ENCODE assay signal across 23 cellular contexts in the genomic region with DNA sequence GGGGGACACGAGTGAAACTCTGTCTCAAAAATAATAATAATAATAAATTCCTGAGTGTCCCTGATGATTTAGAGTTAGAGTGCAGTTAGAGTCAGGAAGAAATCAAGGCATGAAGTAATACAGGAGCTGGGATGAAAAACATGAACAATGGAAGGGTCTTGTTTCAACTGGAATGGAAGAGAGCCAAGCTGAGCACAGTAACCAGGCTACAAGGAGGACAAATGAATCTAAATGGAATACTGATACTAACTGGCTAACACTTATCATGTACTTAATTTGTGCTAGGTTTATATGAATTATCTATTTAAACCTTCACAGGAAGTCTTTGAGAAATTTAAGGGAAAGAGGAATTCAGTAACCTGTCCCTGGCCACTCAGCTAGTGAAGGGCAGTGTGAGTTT. TPM values are rescaled to one million over a fixed set of nuclear protein-coding genes. Genes with fewer than 3 reads are reported as not detected.
DNase-seq lines count a peak whose midpoint lies in the region; ATAC-seq and TF ChIP-seq lines count a peak whose summit lies in the region.
"Had no signal": no experiment of that assay in that cellular context is flagged by ENCODE, and none has a peak within 500 bp of the region (broad histone marks: within the 10 kb centered on the region; RNA-seq: fewer than 3 reads in every experiment).

No MANE protein-coding gene starts in this region.

- H3K36me3 Mint-ChIP-seq in central memory CD8-positive, alpha-beta T cell (ENCODE audit: insufficient read depth), result peaks cover 4% of the 10 kb centered on the region
- peaks cover 0 to 4% (median 0%) of the 10 kb centered on the region in 3 donors for H3K36me3 Mint-ChIP-seq in immature natural killer cell
- no peaks in the 10 kb centered on the region for H3K36me3 Mint-ChIP-seq in activated T-cell treated with anti-CD3 and anti-CD28 coated beads, Interleukin-2, amount 50 U/mL, for 24 hours (ENCODE audit: low read depth)

- ATAC-seq in central memory CD8-positive, alpha-beta T cell (replicated peaks; ENCODE audit: extremely low read depth, poor library complexity, severe bottlenecking), result no peak
- ATAC-seq: A549, HCT116, K562 had no signal

- H3K4me3 Mint-ChIP-seq in central memory CD8-positive, alpha-beta T cell, result no peak overlapping the region
- no peak overlapping the region for H3K4me3 Mint-ChIP-seq in immature natural killer cell
- no peak overlapping the region for H3K4me3 Mint-ChIP-seq in activated T-cell treated with anti-CD3 and anti-CD28 coated beads, Interleukin-2, amount 50 U/mL, for 24 hours

- no peaks in the 10 kb centered on the region for H3K4me1 ChIP-seq in BE2C
- H3K4me1 ChIP-seq in left ventricle myocardium inferior, result no peaks in the 10 kb centered on the region
- H3K4me1 ChIP-seq: A549, Peyer's patch had no signal

- H3K4me1 Mint-ChIP-seq in central memory CD8-positive, alpha-beta T cell, result peaks cover 22% of the 10 kb centered on the region
- H3K4me1 Mint-ChIP-seq in immature natural killer cell, result peaks cover 21 to 37% of the 10 kb centered on the region in 2 donors
- peaks cover 25% of the 10 kb centered on the region for H3K4me1 Mint-ChIP-seq in activated T-cell treated with anti-CD3 and anti-CD28 coated beads, Interleukin-2, amount 50 U/mL, for 24 hours (ENCODE audit: low read depth)

- TF ChIP-seq CTCF in BE2C (IDR thresholded peaks at IDR 0.05; ENCODE audit: low read depth, low read length), result no peak
- no peak for TF ChIP-seq CTCF in left ventricle myocardium inferior (IDR thresholded peaks at IDR 0.05; ENCODE audit: borderline replicate concordance)

- H3K9me3 Mint-ChIP-seq in central memory CD8-positive, alpha-beta T cell, result no peaks in the 10 kb centered on the region
- no peaks in the 10 kb centered on the region for H3K9me3 Mint-ChIP-seq in immature natural killer cell
- no peaks in the 10 kb centered on the region for H3K9me3 Mint-ChIP-seq in activated T-cell treated with anti-CD3 and anti-CD28 coated beads, Interleukin-2, amount 50 U/mL, for 24 hours

- H3K27me3 Mint-ChIP-seq in central memory CD8-positive, alpha-beta T cell, result no peaks in the 10 kb centered on the region
- peaks cover 0 to 1% (median 0%) of the 10 kb centered on the region in 3 donors for H3K27me3 Mint-ChIP-seq in immature natural killer cell (ENCODE audit: low read depth in 3 of 3)
- no peaks in the 10 kb centered on the region for H3K27me3 Mint-ChIP-seq in activated T-cell treated with anti-CD3 and anti-CD28 coated beads, Interleukin-2, amount 50 U/mL, for 24 hours

- peak; percentile 35 for DNase-seq in Ammon's horn (ENCODE audit: low spot score)
- DNase-seq in central memory CD8-positive, alpha-beta T cell (ENCODE audit: low spot score in 2 of 2), result no peak
- DNase-seq in immature natural killer cell, result no peak
- DNase-seq in putamen (ENCODE audit: low spot score), result peak; percentile 25
- DNase-seq in BE2C, result no peak
- no peak for DNase-seq in left ventricle myocardium inferior
- DNase-seq in activated T-cell treated with anti-CD3 and anti-CD28 coated beads, Interleukin-2, amount 50 U/mL, for 24 hours, result no peak
- DNase-seq: AML-193, Calu3, DMS79 treated with DMSO at 0.1 percent for 48 hours, GF-D8, Kasumi-1, NCI-H1092 treated with DMSO at 0.1 percent for 48 hours, NCI-H1436, NCI-H187, NCI-H2227 treated with DMSO at 0.1 percent for 48 hours, NCI-H526 treated with DMSO at 0.1 percent for 48 hours, Peyer's patch, SHP77 treated with DMSO at 0.1 percent for 48 hours had no signal

- H3K27ac ChIP-seq in left ventricle myocardium inferior (replicated peaks), result no peak overlapping the region
- H3K27ac ChIP-seq: A549, C4-2B, Peyer's patch had no signal

- H3K36me3 ChIP-seq in BE2C (no peaks in the 10 kb centered on the region), left ventricle myocardium inferior (no peaks in the 10 kb centered on the region)
- H3K36me3 ChIP-seq: Peyer's patch had no signal

- intact Hi-C loops in left ventricle myocardium inferior (cut with micrococcal nuclease), result no loop called here

- H3K4me3 ChIP-seq in BE2C (ENCODE audit: low read depth, low read length) (no peak overlapping the region), left ventricle myocardium inferior (no peak overlapping the region)
- H3K4me3 ChIP-seq: A549, K562, Peyer's patch had no signal

- no peaks in the 10 kb centered on the region for H3K27me3 ChIP-seq in BE2C
- no peaks in the 10 kb centered on the region for H3K27me3 ChIP-seq in left ventricle myocardium inferior (ENCODE audit: low read depth)
- H3K27me3 ChIP-seq: Peyer's patch had no signal

- H3K27ac Mint-ChIP-seq in central memory CD8-positive, alpha-beta T cell (ENCODE audit: low read depth), result peak overlapping the region; percentile 38
- H3K27ac Mint-ChIP-seq in immature natural killer cell, result peak overlapping the region in 4 of 6 donors; percentile 6 to 54 (median 32)
- no peak overlapping the region for H3K27ac Mint-ChIP-seq in activated T-cell treated with anti-CD3 and anti-CD28 coated beads, Interleukin-2, amount 50 U/mL, for 24 hours

- H3K9me3 ChIP-seq in BE2C (no peaks in the 10 kb centered on the region), left ventricle myocardium inferior (replicated peaks) (no peaks in the 10 kb centered on the region)
- H3K9me3 ChIP-seq: A549, Peyer's patch had no signal

RNA-seq across cellular contexts. Expression of a gene that starts 38.8 kb away (rescaled TPM):
- 1 to 10 TPM; 1.8 to 8.8 (median 4.2) TPM for polyA plus RNA-seq in immature natural killer cell
- polyA plus RNA-seq in BE2C (2012; ENCODE audit: insufficient read depth, insufficient read length, low read depth), result 13.7 TPM
- total RNA-seq in left ventricle myocardium inferior, result 63.6 TPM

Comparison
In these comparisons a context has a peak if more than half of its experiments do, and no peak if none do; other contexts are left out.
1. DNase-seq: peak in Ammon's horn (single experiment) and putamen (single experiment); none in central memory CD8-positive, alpha-beta T cell (0 of 2), immature natural killer cell (0 of 3), BE2C (single experiment), left ventricle myocardium inferior (single experiment) and activated T-cell treated with anti-CD3 and anti-CD28 coated beads, Interleukin-2, amount 50 U/mL, for 24 hours (single experiment).